In the genomic region with DNA sequence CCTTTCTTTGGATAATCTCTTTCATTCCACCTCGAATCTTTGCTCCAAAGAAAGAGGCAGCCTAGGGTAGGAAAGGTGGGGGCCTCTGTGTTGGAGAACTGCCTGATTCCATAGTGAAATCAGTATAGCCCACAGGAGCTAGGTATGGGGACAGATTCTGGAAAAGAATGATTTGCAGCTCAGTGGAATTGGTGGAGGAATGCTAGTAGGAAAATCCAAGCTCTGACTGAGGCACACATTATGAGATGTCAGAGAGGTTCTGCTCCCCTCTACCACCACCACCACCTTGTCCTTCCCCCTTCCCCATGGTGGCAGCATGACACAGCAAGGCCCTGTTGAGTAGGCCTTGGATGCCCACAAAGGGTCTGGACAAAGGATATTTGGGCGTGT, we compare ENCODE assay signal across 8 cellular contexts. TPM values are rescaled to one million over a fixed set of nuclear protein-coding genes. Genes with fewer than 3 reads are reported as not detected.
DNase-seq lines count a peak whose midpoint lies in the region; ATAC-seq and TF ChIP-seq lines count a peak whose summit lies in the region.

No MANE protein-coding gene starts in this region.

- DNase-seq in DMS153 treated with DMSO at 0.1 percent for 48 hours (lab: John Stamatoyannopoulos, UW; ENCODE audit: unreplicated experiment) (peak; percentile 64), DMS153 (lab: John Stamatoyannopoulos, UW) (no peak), NCI-H1930 (lab: John Stamatoyannopoulos, UW) (peak; percentile 36 to 49), mammary epithelial cell (no peak), osteocyte (ENCODE audit: extremely low spot score, unreplicated experiment) (no peak), vagina (ENCODE audit: extremely low spot score in 2 of 2) (no peak), NCI-H2196 (lab: John Stamatoyannopoulos, UW; ENCODE audit: unreplicated experiment) (no peak)

- H3K9me3 ChIP-seq in mammary epithelial cell (replicated peaks; ENCODE audit: insufficient read depth, low read length) (no peaks in the 10 kb centered on the region), vagina (no peaks in the 10 kb centered on the region)

- H3K4me1 ChIP-seq in mammary epithelial cell (ENCODE audit: insufficient read depth, low read length) = peaks cover 28% of the 10 kb centered on the region
- peaks cover 36% of the 10 kb centered on the region for H3K4me1 ChIP-seq in vagina

- H3K36me3 ChIP-seq in mammary epithelial cell (ENCODE audit: insufficient read depth, low read length) (peaks cover 8% of the 10 kb centered on the region), vagina (no peaks in the 10 kb centered on the region)

- dilution Hi-C loops in mammary epithelial cell (cut with HindIII; ENCODE audit: low sequenced_read_pairs) = no loop called here

- H3K9me3 Mint-ChIP-seq in osteocyte (ENCODE audit: unreplicated experiment) = no peaks in the 10 kb centered on the region

- peak overlapping the region; percentile 23 to 81 (median 81) for H3K4me3 ChIP-seq in mammary epithelial cell (replicated peaks in 1 of 3; ENCODE audit: insufficient read depth in 1 of 3, low read depth in 2 of 3, low read length in 3 of 3)
- H3K4me3 ChIP-seq in vagina = no peak overlapping the region

- peaks cover 60% of the 10 kb centered on the region for H3K4me1 Mint-ChIP-seq in osteocyte (ENCODE audit: unreplicated experiment)

- H2AFZ ChIP-seq in mammary epithelial cell (ENCODE audit: low read depth, low read length) = peak overlapping the region; percentile 89

- intact Hi-C loops in mammary epithelial cell (cut with micrococcal nuclease) = no loop called here
- intact Hi-C loops in vagina (cut with DNase I) = no loop called here

- H3K4me3 Mint-ChIP-seq in osteocyte (ENCODE audit: unreplicated experiment) = peak overlapping the region; percentile 83

- H3K27ac Mint-ChIP-seq in osteocyte (ENCODE audit: unreplicated experiment) = peak overlapping the region; percentile 88

- CTCF ChIA-PET in mammary epithelial cell (lab: Charles Lee; ENCODE audit: low non-redundant PET) = interaction anchor here (0.5 kb wide), 1 partner anchor 104 kb away, joined by 12 read pairs; no protein-coding TSS in a partner anchor

- no peaks in the 10 kb centered on the region for H3K27me3 ChIP-seq in mammary epithelial cell (ENCODE audit: insufficient read depth, low read length)
- H3K27me3 ChIP-seq in vagina = no peaks in the 10 kb centered on the region

- H3K79me2 ChIP-seq in mammary epithelial cell (ENCODE audit: insufficient read depth, low read length) = peaks cover 85% of the 10 kb centered on the region

- peak overlapping the region; percentile 94 for H3K4me2 ChIP-seq in mammary epithelial cell (ENCODE audit: insufficient read depth, low read depth, low read length)

- WGBS in mammary epithelial cell (ENCODE audit: low coverage, missing lambda C conversion rate) = 43% methylated on average over 2 of the region's 2 CpGs

- no peak for TF ChIP-seq CTCF in mammary epithelial cell (conservative IDR thresholded peaks at IDR 0.05 in 1 of 2, IDR thresholded peaks at IDR 0.05 in 1 of 2; ENCODE audit: extremely low read depth in 1 of 2, insufficient read depth in 1 of 2, low read depth in 1 of 2, low read length in 2 of 2)
- TF ChIP-seq CTCF in osteocyte (IDR thresholded peaks at IDR 0.05) = no peak
- TF ChIP-seq CTCF in vagina (IDR thresholded peaks at IDR 0.05) = no peak

- in situ Hi-C loops in mammary epithelial cell (cut with MboI; ENCODE audit: low sequenced_read_pairs in 2 of 2) = no loop called here

- TF ChIP-seq POLR2A in vagina (IDR thresholded peaks at IDR 0.05) = no peak

- H3K27ac ChIP-seq in mammary epithelial cell (ENCODE audit: insufficient read depth, low read depth, low read length) (peak overlapping the region; percentile 73), vagina (no peak overlapping the region)

- H3K9ac ChIP-seq in mammary epithelial cell (ENCODE audit: insufficient read depth, low read length) = no peak overlapping the region

- BruUV-seq in mammary epithelial cell (replicated peaks; lab: Mats Ljungman, UMichigan) = no TSS peak

- no peaks in the 10 kb centered on the region for H3K27me3 Mint-ChIP-seq in osteocyte (ENCODE audit: unreplicated experiment)

- no peak for ATAC-seq in HG03432 (IDR thresholded peaks at IDR 0.05; ENCODE audit: unreplicated experiment)

- peaks cover 13% of the 10 kb centered on the region for H3K36me3 Mint-ChIP-seq in osteocyte (ENCODE audit: unreplicated experiment)

- peaks cover 2% of the 10 kb centered on the region for H4K20me1 ChIP-seq in mammary epithelial cell (ENCODE audit: insufficient read depth, low read length)

RNA-seq across cellular contexts. Expression of gene MLLT11, which starts 0.8 kb away (rescaled TPM):
- total RNA-seq in mammary epithelial cell (1 to 10 TPM; 7.6 to 8.2 TPM), osteocyte (21.0 and 22.1 TPM in 2 replicates), vagina (3.7 TPM)
- polyA plus RNA-seq in mammary epithelial cell = 11.1 TPM
- polyA minus RNA-seq in mammary epithelial cell = 5.6 TPM

RNA-seq across cellular contexts. Expression of gene CDC42SE1, which starts 1.6 kb away (rescaled TPM):
- total RNA-seq in mammary epithelial cell (100 to 1,000 TPM; 112 to 160 TPM), osteocyte (67.1 and 69.9 TPM in 2 replicates), vagina (89.1 TPM)
- 80.2 TPM for polyA plus RNA-seq in mammary epithelial cell
- 116 TPM for polyA minus RNA-seq in mammary epithelial cell

RNA-seq across cellular contexts. Expression of gene GABPB2, which starts 9.6 kb away (rescaled TPM):
- total RNA-seq in mammary epithelial cell = 10 to 100 TPM in 1 of 2 donors, 1 to 10 TPM in 1; 9.2 to 10.7 TPM
- 6.7 TPM for polyA plus RNA-seq in mammary epithelial cell
- 11.4 TPM for polyA minus RNA-seq in mammary epithelial cell
- total RNA-seq in osteocyte = 11.1 and 12.4 TPM in 2 replicates
- 19.2 TPM for total RNA-seq in vagina

RNA-seq across cellular contexts. Expression of gene C1orf56, which starts 13.5 kb away (rescaled TPM):
- total RNA-seq in mammary epithelial cell (1 to 10 TPM; 1.5 to 1.7 TPM), osteocyte (4.7 and 5.2 TPM in 2 replicates), vagina (5.2 TPM)
- polyA plus RNA-seq in mammary epithelial cell = 0.66 TPM
- polyA minus RNA-seq in mammary epithelial cell = not detected

RNA-seq across cellular contexts. Expression of gene BNIPL, which starts 24.6 kb away (rescaled TPM):
- total RNA-seq in mammary epithelial cell (under 1 TPM; 0.17 to 0.47 TPM), osteocyte (0.55 and 0.81 TPM in 2 replicates), vagina (105 TPM)
- polyA plus RNA-seq in mammary epithelial cell = 0.42 TPM
- not detected for polyA minus RNA-seq in mammary epithelial cell

Comparison
In these comparisons a context has a peak if more than half of its experiments do, and no peak if none do; other contexts are left out.
1. DNase-seq: peak in DMS153 treated with DMSO at 0.1 percent for 48 hours (single experiment) and NCI-H1930 (2 of 2); none in DMS153 (single experiment), mammary epithelial cell (single experiment), osteocyte (single experiment), vagina (0 of 2) and NCI-H2196 (single experiment).
2. H3K4me3 ChIP-seq: peak in mammary epithelial cell (3 of 3); none in vagina (0 of 2).